ENCODE assay signal across 19 cellular contexts in genomic region chr6:34532230-34532629, GRCh38. TPM values are rescaled to one million over a fixed set of nuclear protein-coding genes. Genes with fewer than 3 reads are reported as not detected.
A peak's percentile ranks its signal among the peaks of the same experiment; 100 is the strongest.
DNase-seq lines count a peak whose midpoint lies in the region; ATAC-seq and TF ChIP-seq lines count a peak whose summit lies in the region.
"Had no signal": no experiment of that assay in that cellular context is flagged by ENCODE, and none has a peak within 500 bp of the region (broad histone marks: within the 10 kb centered on the region; RNA-seq: fewer than 3 reads in every experiment).

No MANE protein-coding gene starts in this region.

- intact Hi-C loops in dorsolateral prefrontal cortex (cut with DNase I), result no loop called here
- intact Hi-C loops in psoas muscle (cut with DNase I), result no loop called here

- no peaks in the 10 kb centered on the region for H3K36me3 ChIP-seq in H7 (replicated peaks; ENCODE audit: control insufficient read depth, insufficient read depth, low read length)
- no peaks in the 10 kb centered on the region for H3K36me3 ChIP-seq in psoas muscle (ENCODE audit: insufficient read depth in 1 of 2, low read depth in 1 of 2)
- H3K36me3 ChIP-seq: lower lobe of right lung had no signal

- no peaks in the 10 kb centered on the region for H3K36me3 Mint-ChIP-seq in T-helper 2 cell treated with Interferon-gamma antibody and Interleukin-4, amounts not matched to agents 5 μg/mL and 100 μg/mL, for 36 hours (ENCODE audit: low read depth)
- H3K36me3 Mint-ChIP-seq in activated T-cell treated with anti-CD3 and anti-CD28 coated beads, Interleukin-2, amount 50 U/mL, for 4 hours (ENCODE audit: insufficient read depth), result no peaks in the 10 kb centered on the region
- H3K36me3 Mint-ChIP-seq in activated naive CD4-positive, alpha-beta T cell treated with anti-CD3 and anti-CD28 coated beads, Interleukin-2, amount 10 ng/mL, durations not matched to agents 7 days and 5 days, result no peaks in the 10 kb centered on the region

- no peaks in the 10 kb centered on the region for H3K4me1 Mint-ChIP-seq in T-helper 2 cell treated with Interferon-gamma antibody and Interleukin-4, amounts not matched to agents 5 μg/mL and 100 μg/mL, for 36 hours (ENCODE audit: low read depth)
- peaks cover 6% of the 10 kb centered on the region for H3K4me1 Mint-ChIP-seq in activated T-cell treated with anti-CD3 and anti-CD28 coated beads, Interleukin-2, amount 50 U/mL, for 4 hours (ENCODE audit: low read depth)
- H3K4me1 Mint-ChIP-seq in activated naive CD4-positive, alpha-beta T cell treated with anti-CD3 and anti-CD28 coated beads, Interleukin-2, amount 10 ng/mL, durations not matched to agents 7 days and 5 days, result peaks cover 6% of the 10 kb centered on the region

- ATAC-seq in psoas muscle, result peak in 2 of 4 donors; percentile 3 to 34
- ATAC-seq in activated T-cell treated with anti-CD3 and anti-CD28 coated beads, Interleukin-2, amount 50 U/mL, for 4 hours, result no peak
- ATAC-seq: lower lobe of right lung had no signal

- H3K9me3 Mint-ChIP-seq in T-helper 2 cell treated with Interferon-gamma antibody and Interleukin-4, amounts not matched to agents 5 μg/mL and 100 μg/mL, for 36 hours, result no peaks in the 10 kb centered on the region
- no peaks in the 10 kb centered on the region for H3K9me3 Mint-ChIP-seq in activated T-cell treated with anti-CD3 and anti-CD28 coated beads, Interleukin-2, amount 50 U/mL, for 4 hours
- no peaks in the 10 kb centered on the region for H3K9me3 Mint-ChIP-seq in activated naive CD4-positive, alpha-beta T cell treated with anti-CD3 and anti-CD28 coated beads, Interleukin-2, amount 10 ng/mL, durations not matched to agents 7 days and 5 days

- peak; percentile 63 for DNase-seq in H7
- peak in 2 of 10 donors; percentile 26 to 41 for DNase-seq in dorsolateral prefrontal cortex
- DNase-seq in psoas muscle, result no peak
- DNase-seq in T-helper 2 cell treated with Interferon-gamma antibody and Interleukin-4, amounts not matched to agents 5 μg/mL and 100 μg/mL, for 36 hours (ENCODE audit: low spot score), result no peak
- DNase-seq in HuH-7.5 (ENCODE audit: low spot score), result no peak
- no peak for DNase-seq in activated T-cell treated with anti-CD3 and anti-CD28 coated beads, Interleukin-2, amount 50 U/mL, for 4 hours
- DNase-seq in activated naive CD4-positive, alpha-beta T cell treated with anti-CD3 and anti-CD28 coated beads, Interleukin-2, amount 10 ng/mL, durations not matched to agents 7 days and 5 days, result no peak
- DNase-seq: activated CD4-positive, alpha-beta T cell treated with anti-CD3 and anti-CD28 coated beads for 1 hour; activated naive CD4-positive, alpha-beta T cell; activated T-cell treated with anti-CD3 and anti-CD28 coated beads, Interleukin-2, amount 50 U/mL, for 1 hour; GOT3; lower lobe of right lung; NCI-H146; NCI-H2171 treated with DMSO at 0.1 percent for 48 hours; NCI-H526 treated with DMSO at 0.1 percent for 48 hours had no signal

- no peak overlapping the region for H3K27ac Mint-ChIP-seq in T-helper 2 cell treated with Interferon-gamma antibody and Interleukin-4, amounts not matched to agents 5 μg/mL and 100 μg/mL, for 36 hours
- no peak overlapping the region for H3K27ac Mint-ChIP-seq in activated naive CD4-positive, alpha-beta T cell treated with anti-CD3 and anti-CD28 coated beads, Interleukin-2, amount 10 ng/mL, durations not matched to agents 7 days and 5 days

- H3K4me3 ChIP-seq in H7 (ENCODE audit: insufficient read depth, low read depth, low read length) (peak overlapping the region; percentile 45), dorsolateral prefrontal cortex (peak overlapping the region in 41 of 59 donors; percentile 8 to 59 (median 33)), psoas muscle (peak overlapping the region; percentile 46)
- H3K4me3 ChIP-seq: K562, lower lobe of right lung had no signal

- H3K9me3 ChIP-seq in psoas muscle, result no peaks in the 10 kb centered on the region
- H3K9me3 ChIP-seq: lower lobe of right lung had no signal

- no peak overlapping the region for H3K4me3 Mint-ChIP-seq in T-helper 2 cell treated with Interferon-gamma antibody and Interleukin-4, amounts not matched to agents 5 μg/mL and 100 μg/mL, for 36 hours
- no peak overlapping the region for H3K4me3 Mint-ChIP-seq in activated T-cell treated with anti-CD3 and anti-CD28 coated beads, Interleukin-2, amount 50 U/mL, for 4 hours
- no peak overlapping the region for H3K4me3 Mint-ChIP-seq in activated naive CD4-positive, alpha-beta T cell treated with anti-CD3 and anti-CD28 coated beads, Interleukin-2, amount 10 ng/mL, durations not matched to agents 7 days and 5 days

- H3K4me1 ChIP-seq in psoas muscle, result peaks cover 3% of the 10 kb centered on the region

- peak overlapping the region; percentile 99 for H3K27ac ChIP-seq in 22Rv1
- H3K27ac ChIP-seq in dorsolateral prefrontal cortex, result peak overlapping the region in 29 of 59 donors; percentile 7 to 67 (median 49)
- H3K27ac ChIP-seq in psoas muscle, result peak overlapping the region; percentile 30
- H3K27ac ChIP-seq: lower lobe of right lung had no signal

- 45 to 74% (median 55%) methylated on average over 15 of the region's 15 CpGs for WGBS in psoas muscle, 3 donors

- TF ChIP-seq CTCF in 22Rv1 (IDR thresholded peaks at IDR 0.05) (no peak), dorsolateral prefrontal cortex (IDR thresholded peaks at IDR 0.05 in 54 of 56, conservative IDR thresholded peaks at IDR 0.05 in 2 of 56; ENCODE audit: low read depth in 1 of 56, partially characterized antibody in 56 of 56) (no peak), psoas muscle (IDR thresholded peaks at IDR 0.05) (no peak)

- peaks cover 1% of the 10 kb centered on the region; the same call in 1 of the 2 replicates for H3K27me3 ChIP-seq in H7 (ENCODE audit: control insufficient read depth, insufficient read depth, low read length)
- H3K27me3 ChIP-seq in dorsolateral prefrontal cortex, result no peaks in the 10 kb centered on the region
- H3K27me3 ChIP-seq in psoas muscle (ENCODE audit: insufficient read depth in 3 of 3, low read length in 2 of 3), result no peaks in the 10 kb centered on the region

- H3K27me3 Mint-ChIP-seq in T-helper 2 cell treated with Interferon-gamma antibody and Interleukin-4, amounts not matched to agents 5 μg/mL and 100 μg/mL, for 36 hours (ENCODE audit: low read depth), result no peaks in the 10 kb centered on the region
- no peaks in the 10 kb centered on the region for H3K27me3 Mint-ChIP-seq in activated T-cell treated with anti-CD3 and anti-CD28 coated beads, Interleukin-2, amount 50 U/mL, for 4 hours (ENCODE audit: low read depth)
- H3K27me3 Mint-ChIP-seq in activated naive CD4-positive, alpha-beta T cell treated with anti-CD3 and anti-CD28 coated beads, Interleukin-2, amount 10 ng/mL, durations not matched to agents 7 days and 5 days, result peaks cover 8% of the 10 kb centered on the region

- CTCF ChIA-PET in activated naive CD4-positive, alpha-beta T cell treated with anti-CD3 and anti-CD28 coated beads, Interleukin-2, amount 10 ng/mL, durations not matched to agents 7 days and 5 days (lab: Charles Lee), result no interaction called here

RNA-seq across cellular contexts. Expression of gene SPDEF, which starts 23.9 kb away (rescaled TPM):
- 0.11 and 0.21 TPM in 2 replicates for total RNA-seq in H7 (2014; rRNA removed; shearing (Covaris generic))
- total RNA-seq in dorsolateral prefrontal cortex (1 to 10 TPM in 63 of 120 experiments, under 1 TPM in 54, not detected in 3; 0.28 to 3.0 (median 1.1) TPM), psoas muscle (under 1 TPM in 2 of 4 donors, not detected in 2; 0.19 to 0.22 TPM)
- polyA plus RNA-seq in psoas muscle, result under 1 TPM; 0.03 to 0.22 (median 0.21) TPM
- total RNA-seq in activated T-cell treated with anti-CD3 and anti-CD28 coated beads, Interleukin-2, amount 50 U/mL, for 4 hours, result under 1 TPM; 0.13 to 0.24 (median 0.14) TPM
- total RNA-seq: A673, frontal cortex had no signal
